Comparison of ENCODE assay signal across 25 cellular contexts in genomic region chr12:98182791-98183190, GRCh38.
"Had no signal": no experiment of that assay in that cellular context is flagged by ENCODE, and none has a peak within 500 bp of the region (broad histone marks: within the 10 kb centered on the region; RNA-seq: fewer than 3 reads in every experiment).

No MANE protein-coding gene starts in this region.

- H3K79me2 ChIP-seq: parathyroid adenoma had no signal

- H3K9me3 ChIP-seq: adrenal gland, ascending aorta, lower lobe of right lung, mucosa of descending colon, tibial nerve had no signal

- H3K4me1 Mint-ChIP-seq: activated T-helper 17 cell treated with anti-CD3 and anti-CD28 coated beads, Interleukin-2, amount 50 U/mL, for 72 hours; nephron progenitor cell; stimulated activated effector memory CD8-positive, alpha-beta T cell treated with anti-CD3 and anti-CD28 coated beads, Interleukin-12 subunit alpha, Interleukin-12 subunit beta, amount 100 ng/mL, for 72 hours; stimulated activated naive CD8-positive, alpha-beta T cell treated with anti-CD3 and anti-CD28 coated beads, Interleukin-15, amount 100 ng/mL, for 72 hours had no signal

- ATAC-seq: activated T-helper 17 cell treated with anti-CD3 and anti-CD28 coated beads, Interleukin-2, amount 50 U/mL, for 72 hours; left lobe of liver; lower lobe of right lung; mucosa of descending colon; right cardiac atrium; stimulated activated effector memory CD8-positive, alpha-beta T cell treated with anti-CD3 and anti-CD28 coated beads, Interleukin-12 subunit alpha, Interleukin-12 subunit beta, amount 100 ng/mL, for 72 hours; stimulated activated naive CD8-positive, alpha-beta T cell treated with anti-CD3 and anti-CD28 coated beads, Interleukin-15, amount 100 ng/mL, for 72 hours had no signal

- H3K4me3 ChIP-seq: adrenal gland, ascending aorta, lower lobe of right lung, mucosa of descending colon, tibial nerve had no signal

- H3K27me3 Mint-ChIP-seq: activated naive CD8-positive, alpha-beta T cell; activated T-cell treated with anti-CD3 and anti-CD28 coated beads, Interleukin-2, amount 50 U/mL, for 24 hours had no signal

- H3K27ac Mint-ChIP-seq: activated naive CD8-positive, alpha-beta T cell; activated T-cell treated with anti-CD3 and anti-CD28 coated beads, Interleukin-2, amount 50 U/mL, for 24 hours; activated T-helper 17 cell treated with anti-CD3 and anti-CD28 coated beads, Interleukin-2, amount 50 U/mL, for 72 hours; nephron progenitor cell; stimulated activated effector memory CD8-positive, alpha-beta T cell treated with anti-CD3 and anti-CD28 coated beads, Interleukin-12 subunit alpha, Interleukin-12 subunit beta, amount 100 ng/mL, for 72 hours; stimulated activated naive CD8-positive, alpha-beta T cell treated with anti-CD3 and anti-CD28 coated beads, Interleukin-15, amount 100 ng/mL, for 72 hours had no signal

- DNase-seq: activated CD8-positive, alpha-beta memory T cell treated with anti-CD3 and anti-CD28 coated beads for 24 hours; activated CD8-positive, alpha-beta memory T cell treated with anti-CD3 and anti-CD28 coated beads, Interleukin-2, amount 50 U/mL, for 4 hours; activated naive CD4-positive, alpha-beta T cell; activated T-cell treated with anti-CD3 and anti-CD28 coated beads, Interleukin-2, amount 50 U/mL, for 24 hours; adrenal gland; central memory CD4-positive, alpha-beta T cell; dermis blood vessel endothelial cell; effector CD8-positive, alpha-beta T cell; erythroblast; foreskin fibroblast; lower lobe of right lung; mesendoderm; mucosa of descending colon; nephron progenitor cell; nucleus accumbens; right cardiac atrium; stimulated activated CD4-positive, alpha-beta T cell treated with anti-CD3 and anti-CD28 coated beads, Interleukin-1b, Interleukin-23, amount 100 ng/mL, for 48 hours; stimulated activated naive CD8-positive, alpha-beta T cell treated with anti-CD3 and anti-CD28 coated beads, Interleukin-15, amount 100 ng/mL, for 72 hours had no signal

- H3K9me3 Mint-ChIP-seq: activated T-cell treated with anti-CD3 and anti-CD28 coated beads, Interleukin-2, amount 50 U/mL, for 24 hours; activated T-helper 17 cell treated with anti-CD3 and anti-CD28 coated beads, Interleukin-2, amount 50 U/mL, for 72 hours; nephron progenitor cell; stimulated activated effector memory CD8-positive, alpha-beta T cell treated with anti-CD3 and anti-CD28 coated beads, Interleukin-12 subunit alpha, Interleukin-12 subunit beta, amount 100 ng/mL, for 72 hours; stimulated activated naive CD8-positive, alpha-beta T cell treated with anti-CD3 and anti-CD28 coated beads, Interleukin-15, amount 100 ng/mL, for 72 hours had no signal

- H2AFZ ChIP-seq: parathyroid adenoma had no signal

- H3K9ac ChIP-seq: parathyroid adenoma had no signal

- H3K4me1 ChIP-seq: adrenal gland, ascending aorta, lower lobe of right lung, parathyroid adenoma had no signal

- H3K4me3 Mint-ChIP-seq: activated naive CD8-positive, alpha-beta T cell; activated T-cell treated with anti-CD3 and anti-CD28 coated beads, Interleukin-2, amount 50 U/mL, for 24 hours; activated T-helper 17 cell treated with anti-CD3 and anti-CD28 coated beads, Interleukin-2, amount 50 U/mL, for 72 hours; nephron progenitor cell; stimulated activated effector memory CD8-positive, alpha-beta T cell treated with anti-CD3 and anti-CD28 coated beads, Interleukin-12 subunit alpha, Interleukin-12 subunit beta, amount 100 ng/mL, for 72 hours; stimulated activated naive CD8-positive, alpha-beta T cell treated with anti-CD3 and anti-CD28 coated beads, Interleukin-15, amount 100 ng/mL, for 72 hours had no signal

- H3K36me3 Mint-ChIP-seq: activated naive CD8-positive, alpha-beta T cell; stimulated activated effector memory CD8-positive, alpha-beta T cell treated with anti-CD3 and anti-CD28 coated beads, Interleukin-12 subunit alpha, Interleukin-12 subunit beta, amount 100 ng/mL, for 72 hours had no signal

- H3K27ac ChIP-seq: adrenal gland, ascending aorta, lower lobe of right lung, parathyroid adenoma, tibial nerve had no signal

- H3K36me3 ChIP-seq: adrenal gland, ascending aorta, lower lobe of right lung, tibial nerve had no signal

- H3K27me3 ChIP-seq: adrenal gland, ascending aorta, tibial nerve had no signal
